Comparison of ENCODE assay signal across 8 cellular contexts in the genomic region with DNA sequence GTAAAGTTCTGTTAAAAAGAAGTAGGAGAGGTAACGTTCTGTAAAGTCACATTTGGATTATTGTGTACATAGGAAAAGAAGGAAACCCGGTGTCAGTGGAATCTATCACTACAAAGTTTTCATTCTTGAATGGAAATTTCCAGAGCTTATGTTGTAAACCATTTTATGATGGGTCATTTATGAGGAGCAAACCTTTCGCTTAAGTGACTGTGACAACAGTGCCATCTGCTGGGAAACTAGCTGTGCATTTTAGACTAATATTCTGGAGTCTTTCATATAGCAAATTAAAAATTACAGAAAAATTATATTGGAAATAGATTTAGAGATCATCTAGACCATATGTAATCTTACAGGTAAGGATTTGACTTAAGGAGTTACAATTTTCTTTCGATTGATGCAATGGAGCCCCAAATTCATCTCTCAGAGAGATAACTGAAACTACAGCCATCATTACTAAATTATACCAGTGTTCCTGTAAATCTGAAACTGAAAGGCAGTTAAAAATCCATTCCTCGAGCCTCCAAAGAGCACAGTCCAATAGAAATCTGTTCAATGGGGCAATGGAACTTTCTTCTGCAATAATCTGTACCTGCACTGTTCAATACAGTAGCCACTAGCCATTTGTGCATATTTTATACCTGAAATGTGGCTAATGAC. TPM values are rescaled to one million over a fixed set of nuclear protein-coding genes. Genes with fewer than 3 reads are reported as not detected.
DNase-seq lines count a peak whose midpoint lies in the region; ATAC-seq and TF ChIP-seq lines count a peak whose summit lies in the region.

No MANE protein-coding gene starts in this region.

- H3K27me3 Mint-ChIP-seq in activated T-helper 1 cell treated with anti-CD3 and anti-CD28 coated beads, Interleukin-12 subunit alpha, Interleukin-12 subunit beta, Interleukin-2, Interleukin-4 antibody, amounts not matched to agents 30 ng/mL and 10 ng/mL and 1 ng/mL, durations not matched to agents 14 hours and 24 hours and 36 hours (ENCODE audit: insufficient read depth), result no peaks in the 10 kb centered on the region

- H3K27ac Mint-ChIP-seq in activated T-helper 1 cell treated with anti-CD3 and anti-CD28 coated beads, Interleukin-12 subunit alpha, Interleukin-12 subunit beta, Interleukin-2, Interleukin-4 antibody, amounts not matched to agents 30 ng/mL and 10 ng/mL and 1 ng/mL, durations not matched to agents 14 hours and 24 hours and 36 hours, result no peak overlapping the region

- H3K9me3 Mint-ChIP-seq in activated T-helper 1 cell treated with anti-CD3 and anti-CD28 coated beads, Interleukin-12 subunit alpha, Interleukin-12 subunit beta, Interleukin-2, Interleukin-4 antibody, amounts not matched to agents 30 ng/mL and 10 ng/mL and 1 ng/mL, durations not matched to agents 14 hours and 24 hours and 36 hours, result no peaks in the 10 kb centered on the region

- no peaks in the 10 kb centered on the region for H3K36me3 ChIP-seq in left ventricle myocardium inferior
- H3K36me3 ChIP-seq in uterus, result no peaks in the 10 kb centered on the region

- H3K4me3 ChIP-seq in left ventricle myocardium inferior (no peak overlapping the region), NB4 (ENCODE audit: low read depth, low read length) (no peak overlapping the region), uterus (no peak overlapping the region)

- TF ChIP-seq CTCF in left ventricle myocardium inferior (IDR thresholded peaks at IDR 0.05; ENCODE audit: borderline replicate concordance), result peak; percentile 55
- TF ChIP-seq CTCF in NB4 (IDR thresholded peaks at IDR 0.05; ENCODE audit: low read depth, low read length), result peak; percentile 40
- TF ChIP-seq CTCF in uterus (IDR thresholded peaks at IDR 0.05), result peak; percentile 23 to 36 (median 32)

- intact Hi-C loops in left ventricle myocardium inferior (cut with micrococcal nuclease) (loop anchor here (5.0 kb wide), 1 partner anchor 1206 kb away; no protein-coding TSS in a partner anchor), left cardiac atrium (cut with DNase I) (loop anchor here in 1 of 2 donors (2.0 kb wide), 1 partner anchor 1204 kb away; no protein-coding TSS in a partner anchor), uterus (cut with DNase I; ENCODE audit: low total_unique reads) (no loop called here)
- intact Hi-C loops in activated T-helper 1 cell treated with anti-CD3 and anti-CD28 coated beads, Interleukin-12 subunit alpha, Interleukin-12 subunit beta, Interleukin-2, Interleukin-4 antibody, amounts not matched to agents 30 ng/mL and 10 ng/mL and 1 ng/mL, durations not matched to agents 14 hours and 24 hours and 36 hours (cut with micrococcal nuclease), result loop anchor here (1.0 to 10.0 kb wide), 6 partner anchors 38 to 1204 kb away; a partner anchor contains a TSS

- no peaks in the 10 kb centered on the region for H3K9me3 ChIP-seq in left ventricle myocardium inferior (replicated peaks)
- no peaks in the 10 kb centered on the region for H3K9me3 ChIP-seq in uterus

- DNase-seq in left ventricle myocardium inferior (no peak), left cardiac atrium (no peak), NB4 (ENCODE audit: low read depth) (peak; percentile 45), T-helper 1 cell (peak in 4 of 5 donors; percentile 8 to 47 (median 18)), dermis blood vessel endothelial cell (peak; percentile 72), middle frontal gyrus (ENCODE audit: extremely low spot score, low spot score) (peak; percentile 22), uterus (no peak)
- DNase-seq in activated T-helper 1 cell treated with anti-CD3 and anti-CD28 coated beads, Interleukin-12 subunit alpha, Interleukin-12 subunit beta, Interleukin-2, Interleukin-4 antibody, amounts not matched to agents 30 ng/mL and 10 ng/mL and 1 ng/mL, durations not matched to agents 14 hours and 24 hours and 36 hours (ENCODE audit: low spot score), result no peak

- TF ChIP-seq POLR2A in NB4 (IDR thresholded peaks at IDR 0.05; ENCODE audit: extremely low read depth, insufficient read length), result no peak
- no peak for TF ChIP-seq POLR2A in uterus (IDR thresholded peaks at IDR 0.05)

- no peak overlapping the region for H3K4me3 Mint-ChIP-seq in activated T-helper 1 cell treated with anti-CD3 and anti-CD28 coated beads, Interleukin-12 subunit alpha, Interleukin-12 subunit beta, Interleukin-2, Interleukin-4 antibody, amounts not matched to agents 30 ng/mL and 10 ng/mL and 1 ng/mL, durations not matched to agents 14 hours and 24 hours and 36 hours

- no peaks in the 10 kb centered on the region for H3K27me3 ChIP-seq in left ventricle myocardium inferior (ENCODE audit: low read depth)
- no peaks in the 10 kb centered on the region for H3K27me3 ChIP-seq in uterus

- H3K27ac ChIP-seq in left ventricle myocardium inferior (replicated peaks) (no peak overlapping the region), uterus (no peak overlapping the region)

- no peak for ATAC-seq in left cardiac atrium

- H3K4me1 Mint-ChIP-seq in activated T-helper 1 cell treated with anti-CD3 and anti-CD28 coated beads, Interleukin-12 subunit alpha, Interleukin-12 subunit beta, Interleukin-2, Interleukin-4 antibody, amounts not matched to agents 30 ng/mL and 10 ng/mL and 1 ng/mL, durations not matched to agents 14 hours and 24 hours and 36 hours (ENCODE audit: low read depth), result no peaks in the 10 kb centered on the region

- no peaks in the 10 kb centered on the region for H3K4me1 ChIP-seq in left ventricle myocardium inferior
- H3K4me1 ChIP-seq in uterus, result no peaks in the 10 kb centered on the region

- H3K36me3 Mint-ChIP-seq in activated T-helper 1 cell treated with anti-CD3 and anti-CD28 coated beads, Interleukin-12 subunit alpha, Interleukin-12 subunit beta, Interleukin-2, Interleukin-4 antibody, amounts not matched to agents 30 ng/mL and 10 ng/mL and 1 ng/mL, durations not matched to agents 14 hours and 24 hours and 36 hours (ENCODE audit: low read depth), result no peaks in the 10 kb centered on the region

RNA-seq across cellular contexts. Expression of a gene that starts 26.9 kb away (rescaled TPM):
- total RNA-seq in left ventricle myocardium inferior, result 1.3 TPM
- 1 to 10 TPM; 1.3 to 1.4 TPM for total RNA-seq in left cardiac atrium
- total RNA-seq in dermis blood vessel endothelial cell, result 5.3 and 12.1 TPM in 2 replicates
- total RNA-seq in uterus, result 10 to 100 TPM in 2 of 4 donors, 1 to 10 TPM in 2; 3.2 to 13.8 (median 7.6) TPM
- total RNA-seq in activated T-helper 1 cell treated with anti-CD3 and anti-CD28 coated beads, Interleukin-12 subunit alpha, Interleukin-12 subunit beta, Interleukin-2, Interleukin-4 antibody, amounts not matched to agents 30 ng/mL and 10 ng/mL and 1 ng/mL, durations not matched to agents 14 hours and 24 hours and 36 hours, result not detected in 2 replicates

Comparison
In these comparisons a context has a peak if more than half of its experiments do, and no peak if none do; other contexts are left out.
1. DNase-seq: peak in NB4 (single experiment), T-helper 1 cell (4 of 5), dermis blood vessel endothelial cell (single experiment) and middle frontal gyrus (single experiment); none in left ventricle myocardium inferior (single experiment), left cardiac atrium (single experiment), uterus (0 of 2) and activated T-helper 1 cell treated with anti-CD3 and anti-CD28 coated beads, Interleukin-12 subunit alpha, Interleukin-12 subunit beta, Interleukin-2, Interleukin-4 antibody, amounts not matched to agents 30 ng/mL and 10 ng/mL and 1 ng/mL, durations not matched to agents 14 hours and 24 hours and 36 hours (single experiment).
2. Peak in every context shown above with its lines, with median percentiles within 50 percentile points of each other: CTCF ChIP-seq.